2 cellular contexts compared by ENCODE assay signal in the genomic region with DNA sequence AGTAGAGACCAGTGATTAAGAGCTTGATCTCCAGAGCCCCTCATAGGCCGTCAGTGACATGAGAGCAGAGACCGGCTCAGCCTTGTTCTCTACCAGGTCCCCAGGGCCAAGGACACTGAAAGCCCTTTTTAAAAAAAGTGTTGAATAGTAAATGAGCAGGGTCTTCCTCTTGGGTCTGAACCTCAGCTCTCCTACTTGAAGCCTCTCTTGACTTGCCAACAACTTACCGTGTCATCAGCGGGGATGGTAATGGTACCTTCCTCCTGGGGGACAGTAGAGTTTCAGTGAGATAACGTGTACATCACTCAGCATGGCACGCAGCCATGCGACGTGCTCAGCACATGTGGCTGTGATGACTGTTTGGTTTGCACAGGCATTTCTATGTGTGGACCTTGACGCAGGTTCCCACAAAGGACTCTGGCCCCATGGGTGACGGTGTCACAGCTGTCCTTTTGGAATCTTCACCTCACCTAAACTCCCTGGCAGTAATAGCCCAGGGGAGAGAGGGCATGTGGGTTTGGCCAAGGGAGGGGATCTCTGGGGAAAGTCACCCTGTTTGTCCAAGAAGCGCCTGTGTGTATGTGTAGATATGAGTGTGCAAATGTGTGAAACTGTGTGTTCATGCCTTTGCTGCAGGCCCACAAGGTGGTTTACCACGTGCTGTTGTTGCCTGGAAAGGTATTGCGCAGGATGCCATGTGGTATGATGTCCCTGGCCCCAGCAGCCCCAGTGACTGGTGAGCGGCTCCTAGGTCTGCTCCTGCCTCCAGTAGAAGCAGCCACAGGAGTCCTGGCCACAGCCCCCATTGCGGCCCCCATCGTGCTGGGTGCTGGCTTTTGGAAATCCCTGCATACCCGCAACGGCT.
TF ChIP-seq lines count a peak whose summit lies in the region.

No MANE protein-coding gene starts in this region.

TF ChIP-seq in A549, 52 proteins besides CTCF, POLR2A, EP300 and RAD21 (continued from another document):
- TF ChIP-seq, protein P1, sequence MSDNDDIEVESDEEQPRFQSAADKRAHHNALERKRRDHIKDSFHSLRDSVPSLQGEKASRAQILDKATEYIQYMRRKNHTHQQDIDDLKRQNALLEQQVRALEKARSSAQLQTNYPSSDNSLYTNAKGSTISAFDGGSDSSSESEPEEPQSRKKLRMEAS (IDR thresholded peaks at IDR 0.05) = 0 out of 2 replicates have a peak, but pooled peaks have one; percentile 12
- TF ChIP-seq HEYL (CRISPR knock-in tag; IDR thresholded peaks at IDR 0.05) = 0 out of 2 replicates have a peak, but pooled peaks have one; percentile 8
- TF ChIP-seq NR3C1 (IDR thresholded peaks at IDR 0.05) = no peak
- no peak for TF ChIP-seq NPAS2 (CRISPR knock-in tag; IDR thresholded peaks at IDR 0.05; ENCODE audit: borderline replicate concordance)
- TF ChIP-seq JUNB (IDR thresholded peaks at IDR 0.05) = no peak
- TF ChIP-seq, protein P2, sequence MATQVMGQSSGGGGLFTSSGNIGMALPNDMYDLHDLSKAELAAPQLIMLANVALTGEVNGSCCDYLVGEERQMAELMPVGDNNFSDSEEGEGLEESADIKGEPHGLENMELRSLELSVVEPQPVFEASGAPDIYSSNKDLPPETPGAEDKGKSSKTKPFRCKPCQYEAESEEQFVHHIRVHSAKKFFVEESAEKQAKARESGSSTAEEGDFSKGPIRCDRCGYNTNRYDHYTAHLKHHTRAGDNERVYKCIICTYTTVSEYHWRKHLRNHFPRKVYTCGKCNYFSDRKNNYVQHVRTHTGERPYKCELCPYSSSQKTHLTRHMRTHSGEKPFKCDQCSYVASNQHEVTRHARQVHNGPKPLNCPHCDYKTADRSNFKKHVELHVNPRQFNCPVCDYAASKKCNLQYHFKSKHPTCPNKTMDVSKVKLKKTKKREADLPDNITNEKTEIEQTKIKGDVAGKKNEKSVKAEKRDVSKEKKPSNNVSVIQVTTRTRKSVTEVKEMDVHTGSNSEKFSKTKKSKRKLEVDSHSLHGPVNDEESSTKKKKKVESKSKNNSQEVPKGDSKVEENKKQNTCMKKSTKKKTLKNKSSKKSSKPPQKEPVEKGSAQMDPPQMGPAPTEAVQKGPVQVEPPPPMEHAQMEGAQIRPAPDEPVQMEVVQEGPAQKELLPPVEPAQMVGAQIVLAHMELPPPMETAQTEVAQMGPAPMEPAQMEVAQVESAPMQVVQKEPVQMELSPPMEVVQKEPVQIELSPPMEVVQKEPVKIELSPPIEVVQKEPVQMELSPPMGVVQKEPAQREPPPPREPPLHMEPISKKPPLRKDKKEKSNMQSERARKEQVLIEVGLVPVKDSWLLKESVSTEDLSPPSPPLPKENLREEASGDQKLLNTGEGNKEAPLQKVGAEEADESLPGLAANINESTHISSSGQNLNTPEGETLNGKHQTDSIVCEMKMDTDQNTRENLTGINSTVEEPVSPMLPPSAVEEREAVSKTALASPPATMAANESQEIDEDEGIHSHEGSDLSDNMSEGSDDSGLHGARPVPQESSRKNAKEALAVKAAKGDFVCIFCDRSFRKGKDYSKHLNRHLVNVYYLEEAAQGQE (IDR thresholded peaks at IDR 0.05) = no peak
- TF ChIP-seq ZSCAN20 (CRISPR knock-in tag; IDR thresholded peaks at IDR 0.05) = no peak
- TF ChIP-seq, protein P3, sequence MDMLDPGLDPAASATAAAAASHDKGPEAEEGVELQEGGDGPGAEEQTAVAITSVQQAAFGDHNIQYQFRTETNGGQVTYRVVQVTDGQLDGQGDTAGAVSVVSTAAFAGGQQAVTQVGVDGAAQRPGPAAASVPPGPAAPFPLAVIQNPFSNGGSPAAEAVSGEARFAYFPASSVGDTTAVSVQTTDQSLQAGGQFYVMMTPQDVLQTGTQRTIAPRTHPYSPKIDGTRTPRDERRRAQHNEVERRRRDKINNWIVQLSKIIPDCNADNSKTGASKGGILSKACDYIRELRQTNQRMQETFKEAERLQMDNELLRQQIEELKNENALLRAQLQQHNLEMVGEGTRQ (IDR thresholded peaks at IDR 0.05) = no peak
- no peak for TF ChIP-seq GATA3 (IDR thresholded peaks at IDR 0.05; ENCODE audit: borderline replicate concordance)
- TF ChIP-seq TFCP2L1 (CRISPR knock-in tag; IDR thresholded peaks at IDR 0.05) = no peak
- 0 out of 2 replicates have a peak, but pooled peaks have one; percentile 17 for TF ChIP-seq HOXB13 (CRISPR knock-in tag; IDR thresholded peaks at IDR 0.05; ENCODE audit: low read depth)
- no peak for TF ChIP-seq FOSL2 (IDR thresholded peaks at IDR 0.05)
- peak; percentile 15; the same call in 1 of the 2 replicates for TF ChIP-seq FOSL2 (CRISPR knock-in tag; IDR thresholded peaks at IDR 0.05)
- TF ChIP-seq, protein P4, sequence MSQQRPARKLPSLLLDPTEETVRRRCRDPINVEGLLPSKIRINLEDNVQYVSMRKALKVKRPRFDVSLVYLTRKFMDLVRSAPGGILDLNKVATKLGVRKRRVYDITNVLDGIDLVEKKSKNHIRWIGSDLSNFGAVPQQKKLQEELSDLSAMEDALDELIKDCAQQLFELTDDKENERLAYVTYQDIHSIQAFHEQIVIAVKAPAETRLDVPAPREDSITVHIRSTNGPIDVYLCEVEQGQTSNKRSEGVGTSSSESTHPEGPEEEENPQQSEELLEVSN (IDR thresholded peaks at IDR 0.05; ENCODE audit: borderline replicate concordance, low read depth) = no peak
- no peak for TF ChIP-seq ZC3H11A (IDR thresholded peaks at IDR 0.05)
- TF ChIP-seq TP53 (CRISPR knock-in tag; IDR thresholded peaks at IDR 0.05) = no peak
- TF ChIP-seq ZFP36 (IDR thresholded peaks at IDR 0.05; ENCODE audit: borderline replicate concordance, partially characterized antibody) = no peak

TF ChIP-seq in IMR-90, 13 proteins besides CTCF, POLR2A, EP300 and RAD21 (continued from another document):
- TF ChIP-seq RFX5 (IDR thresholded peaks at IDR 0.05; ENCODE audit: low read depth, low read length) = no peak
- no peak for TF ChIP-seq MXI1 (IDR thresholded peaks at IDR 0.05; ENCODE audit: borderline replicate concordance, low read depth, low read length)
- no peak for TF ChIP-seq RCOR1 (IDR thresholded peaks at IDR 0.05; ENCODE audit: insufficient replicate concordance, low read length)
- TF ChIP-seq MAZ (IDR thresholded peaks at IDR 0.05; ENCODE audit: borderline replicate concordance, low read depth, low read length) = no peak
- TF ChIP-seq SMC3 (IDR thresholded peaks at IDR 0.05; ENCODE audit: low read depth, low read length) = no peak
- no peak for TF ChIP-seq CEBPB (IDR thresholded peaks at IDR 0.05; ENCODE audit: low read depth, low read length)
- TF ChIP-seq, protein P3 (IDR thresholded peaks at IDR 0.05; ENCODE audit: low read depth, low read length) = no peak
- TF ChIP-seq FOS (IDR thresholded peaks at IDR 0.05; ENCODE audit: low read depth, low read length) = no peak
- TF ChIP-seq, protein P5, sequence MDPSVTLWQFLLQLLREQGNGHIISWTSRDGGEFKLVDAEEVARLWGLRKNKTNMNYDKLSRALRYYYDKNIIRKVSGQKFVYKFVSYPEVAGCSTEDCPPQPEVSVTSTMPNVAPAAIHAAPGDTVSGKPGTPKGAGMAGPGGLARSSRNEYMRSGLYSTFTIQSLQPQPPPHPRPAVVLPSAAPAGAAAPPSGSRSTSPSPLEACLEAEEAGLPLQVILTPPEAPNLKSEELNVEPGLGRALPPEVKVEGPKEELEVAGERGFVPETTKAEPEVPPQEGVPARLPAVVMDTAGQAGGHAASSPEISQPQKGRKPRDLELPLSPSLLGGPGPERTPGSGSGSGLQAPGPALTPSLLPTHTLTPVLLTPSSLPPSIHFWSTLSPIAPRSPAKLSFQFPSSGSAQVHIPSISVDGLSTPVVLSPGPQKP (IDR thresholded peaks at IDR 0.05; ENCODE audit: borderline replicate concordance, low read depth, low read length) = no peak
